Comparison of ENCODE assay signal across 22 cellular contexts in genomic region chr4:40275065-40275464, GRCh38.
A peak's percentile ranks its signal among the peaks of the same experiment; 100 is the strongest.
DNase-seq lines count a peak whose midpoint lies in the region; ATAC-seq and TF ChIP-seq lines count a peak whose summit lies in the region.
"Had no signal": no experiment of that assay in that cellular context is flagged by ENCODE, and none has a peak within 500 bp of the region (broad histone marks: within the 10 kb centered on the region; RNA-seq: fewer than 3 reads in every experiment).

No MANE protein-coding gene starts in this region.

- TF ChIP-seq CTCF in CD4-positive, alpha-beta T cell (IDR thresholded peaks at IDR 0.05) = no peak
- TF ChIP-seq CTCF in GM23338 (conservative IDR thresholded peaks at IDR 0.05; ENCODE audit: low read depth in 2 of 2) = no peak
- no peak for TF ChIP-seq CTCF in activated CD8-positive, alpha-beta T cell treated with anti-CD3 and anti-CD28 coated beads for 36 hours (IDR thresholded peaks at IDR 0.05)

- no CpG with 5 or more reads among the region's 2 CpGs for WGBS in neuronal stem cell (ENCODE audit: extremely low coverage in 2 of 2, insufficient read length in 2 of 2, insufficient replicate concordance in 1 of 2), 2 donors

- CTCF ChIA-PET in CD4-positive, alpha-beta T cell (lab: Charles Lee) = interaction anchor here (0.7 to 1.6 kb wide), 4 partner anchors 9 to 806 kb away, joined by 3 to 5 read pairs (median 4); no protein-coding TSS in a partner anchor
- CTCF ChIA-PET in activated CD8-positive, alpha-beta T cell treated with anti-CD3 and anti-CD28 coated beads for 36 hours (lab: Charles Lee) = interaction anchor here (0.7 to 4.0 kb wide), 11 partner anchors 9 to 50 kb away, joined by 3 to 21 read pairs (median 4); no protein-coding TSS in a partner anchor

- no peaks in the 10 kb centered on the region for H3K27me3 ChIP-seq in CD4-positive, alpha-beta T cell (ENCODE audit: control insufficient read depth, insufficient read depth, low read length)
- no peaks in the 10 kb centered on the region for H3K27me3 ChIP-seq in GM23338 (ENCODE audit: insufficient read depth)
- H3K27me3 ChIP-seq in neuronal stem cell (ENCODE audit: control insufficient read depth in 3 of 3, insufficient read depth in 3 of 3, low read depth in 1 of 3, low read length in 3 of 3) = no peaks in the 10 kb centered on the region
- H3K27me3 ChIP-seq: MG63 had no signal

- no peak overlapping the region for H3K14ac ChIP-seq in neuronal stem cell (ENCODE audit: low read length)

- no peak overlapping the region for H2BK5ac ChIP-seq in neuronal stem cell (ENCODE audit: low read length)

- no peaks in the 10 kb centered on the region for H3K9me3 ChIP-seq in CD4-positive, alpha-beta T cell (ENCODE audit: control insufficient read depth, low read length)
- H3K9me3 ChIP-seq in neuronal stem cell (replicated peaks in 1 of 2; ENCODE audit: control insufficient read depth in 2 of 2, insufficient read depth in 1 of 2, low read depth in 1 of 2, low read length in 2 of 2) = no peaks in the 10 kb centered on the region
- H3K9me3 ChIP-seq: MG63 had no signal

- H3K4me1 ChIP-seq in GM23338 (ENCODE audit: insufficient read depth) (no peaks in the 10 kb centered on the region), neuronal stem cell (ENCODE audit: control insufficient read depth in 2 of 2, insufficient read depth in 1 of 2, low read depth in 1 of 2, low read length in 2 of 2) (peaks cover 8% of the 10 kb centered on the region in 2 donors)

- no peaks in the 10 kb centered on the region for H3F3A ChIP-seq in GM23338 (replicated peaks; ENCODE audit: low read depth)

- no peak overlapping the region for H3K27ac ChIP-seq in CD4-positive, alpha-beta T cell (ENCODE audit: low read depth, low read length)
- H3K27ac ChIP-seq in GM23338 (ENCODE audit: low read depth) (no peak overlapping the region), neuronal stem cell (replicated peaks; ENCODE audit: low read length) (peak overlapping the region; percentile 1)
- H3K27ac ChIP-seq: HL-60, SK-N-MC had no signal

- no peak overlapping the region for H3K9ac ChIP-seq in neuronal stem cell (ENCODE audit: low read depth, low read length, poor library complexity)

- peak overlapping the region; percentile 10 for H3K27ac Mint-ChIP-seq in CD4-positive, alpha-beta T cell
- H3K27ac Mint-ChIP-seq in GM23338 = no peak overlapping the region
- H3K27ac Mint-ChIP-seq in activated CD8-positive, alpha-beta T cell treated with anti-CD3 and anti-CD28 coated beads for 36 hours = peak overlapping the region; percentile 71
- H3K27ac Mint-ChIP-seq in activated CD4-positive, alpha-beta T cell treated with anti-CD3 and anti-CD28 coated beads, Interleukin-2, amount 10 ng/mL, durations not matched to agents 24 days and 14 days = no peak overlapping the region
- H3K27ac Mint-ChIP-seq: H9 had no signal

- no peak overlapping the region for H2BK12ac ChIP-seq in neuronal stem cell (ENCODE audit: low read length)

- no peak overlapping the region for H3K4ac ChIP-seq in neuronal stem cell (ENCODE audit: low read length)

- H3K4me3 Mint-ChIP-seq in CD4-positive, alpha-beta T cell = peak overlapping the region; percentile 54
- no peak overlapping the region for H3K4me3 Mint-ChIP-seq in GM23338
- H3K4me3 Mint-ChIP-seq in activated CD8-positive, alpha-beta T cell treated with anti-CD3 and anti-CD28 coated beads for 36 hours = no peak overlapping the region
- no peak overlapping the region for H3K4me3 Mint-ChIP-seq in activated CD4-positive, alpha-beta T cell treated with anti-CD3 and anti-CD28 coated beads, Interleukin-2, amount 10 ng/mL, durations not matched to agents 24 days and 14 days
- H3K4me3 Mint-ChIP-seq: H9 had no signal

- intact Hi-C loops in CD4-positive, alpha-beta T cell (cut with DNase I, micrococcal nuclease) = no loop called here
- intact Hi-C loops in activated CD8-positive, alpha-beta T cell treated with anti-CD3 and anti-CD28 coated beads for 36 hours (cut with micrococcal nuclease) = no loop called here
- intact Hi-C loops in activated CD4-positive, alpha-beta T cell treated with anti-CD3 and anti-CD28 coated beads, Interleukin-2, amount 10 ng/mL, durations not matched to agents 24 days and 14 days (cut with micrococcal nuclease) = no loop called here

- H3K4me1 Mint-ChIP-seq in CD4-positive, alpha-beta T cell (ENCODE audit: low read depth) = peaks cover 52% of the 10 kb centered on the region
- peaks cover 4% of the 10 kb centered on the region for H3K4me1 Mint-ChIP-seq in GM23338
- peaks cover 47% of the 10 kb centered on the region for H3K4me1 Mint-ChIP-seq in activated CD8-positive, alpha-beta T cell treated with anti-CD3 and anti-CD28 coated beads for 36 hours (ENCODE audit: low read depth)
- peaks cover 10% of the 10 kb centered on the region for H3K4me1 Mint-ChIP-seq in activated CD4-positive, alpha-beta T cell treated with anti-CD3 and anti-CD28 coated beads, Interleukin-2, amount 10 ng/mL, durations not matched to agents 24 days and 14 days

- no peak for ATAC-seq in CD4-positive, alpha-beta T cell (ENCODE audit: poor library complexity)
- ATAC-seq in GM23338 = no peak
- ATAC-seq in activated CD8-positive, alpha-beta T cell treated with anti-CD3 and anti-CD28 coated beads for 36 hours = peak; percentile 71

- H4K8ac ChIP-seq in neuronal stem cell (ENCODE audit: low read depth, low read length) = no peak overlapping the region

- H3K79me1 ChIP-seq in neuronal stem cell (ENCODE audit: low read depth, low read length) = no peaks in the 10 kb centered on the region

- H3K18ac ChIP-seq in neuronal stem cell (ENCODE audit: low read length) = no peak overlapping the region

- peak overlapping the region; percentile 32; the same call in 1 of the 2 replicates for H2AFZ ChIP-seq in GM23338
- H2AFZ ChIP-seq in neuronal stem cell (ENCODE audit: low read length) = no peak overlapping the region

- H2AK5ac ChIP-seq in neuronal stem cell (ENCODE audit: low read depth, low read length) = no peak overlapping the region

- no peak overlapping the region for H2BK15ac ChIP-seq in neuronal stem cell (ENCODE audit: low read length)

- POLR2A ChIA-PET in CD4-positive, alpha-beta T cell (lab: Charles Lee) = interaction anchor here (0.8 to 2.5 kb wide), 5 partner anchors 9 to 27 kb away, joined by 3 to 12 read pairs (median 4); no protein-coding TSS in a partner anchor
- POLR2A ChIA-PET in activated CD8-positive, alpha-beta T cell treated with anti-CD3 and anti-CD28 coated beads for 36 hours (lab: Charles Lee) = interaction anchor here (1.3 to 3.2 kb wide), 2 partner anchors 15 to 18 kb away, joined by 4 to 16 read pairs; no protein-coding TSS in a partner anchor

- H2BK120ac ChIP-seq in neuronal stem cell (ENCODE audit: low read depth, low read length) = no peak overlapping the region

- H3K4me3 ChIP-seq in GM23338 (no peak overlapping the region), neuronal stem cell (ENCODE audit: low read length in 2 of 2) (no peak overlapping the region)
- H3K4me3 ChIP-seq: MG63, SK-N-MC had no signal

- H3K4me2 ChIP-seq in GM23338 (no peak overlapping the region), neuronal stem cell (ENCODE audit: insufficient read depth, low read length, poor library complexity, severe bottlenecking) (no peak overlapping the region)

- no peaks in the 10 kb centered on the region for H3K79me2 ChIP-seq in GM23338 (replicated peaks; ENCODE audit: insufficient read depth)

- H3K27me3 Mint-ChIP-seq in CD4-positive, alpha-beta T cell = no peaks in the 10 kb centered on the region
- no peaks in the 10 kb centered on the region for H3K27me3 Mint-ChIP-seq in GM23338 (ENCODE audit: insufficient read depth, low read depth, poor library complexity)
- no peaks in the 10 kb centered on the region for H3K27me3 Mint-ChIP-seq in activated CD8-positive, alpha-beta T cell treated with anti-CD3 and anti-CD28 coated beads for 36 hours
- H3K27me3 Mint-ChIP-seq in activated CD4-positive, alpha-beta T cell treated with anti-CD3 and anti-CD28 coated beads, Interleukin-2, amount 10 ng/mL, durations not matched to agents 24 days and 14 days = no peaks in the 10 kb centered on the region

- no peaks in the 10 kb centered on the region for H3K36me3 Mint-ChIP-seq in CD4-positive, alpha-beta T cell (ENCODE audit: low read depth)
- no peaks in the 10 kb centered on the region for H3K36me3 Mint-ChIP-seq in GM23338 (ENCODE audit: low read depth)
- peaks cover 1% of the 10 kb centered on the region for H3K36me3 Mint-ChIP-seq in activated CD8-positive, alpha-beta T cell treated with anti-CD3 and anti-CD28 coated beads for 36 hours (ENCODE audit: low read depth)
- H3K36me3 Mint-ChIP-seq in activated CD4-positive, alpha-beta T cell treated with anti-CD3 and anti-CD28 coated beads, Interleukin-2, amount 10 ng/mL, durations not matched to agents 24 days and 14 days (ENCODE audit: low read depth) = no peaks in the 10 kb centered on the region

- no peaks in the 10 kb centered on the region for H4K20me1 ChIP-seq in GM23338 (replicated peaks; ENCODE audit: insufficient read depth)

- H4K91ac ChIP-seq in neuronal stem cell (ENCODE audit: low read depth, low read length, poor library complexity) = no peak overlapping the region

- DNase-seq in CD4-positive, alpha-beta T cell = no peak
- DNase-seq in GM23338 (ENCODE audit: low spot score) (no peak), neuronal stem cell (ENCODE audit: low spot score) (no peak), NCI-H2227 treated with DMSO at 0.1 percent for 48 hours (lab: John Stamatoyannopoulos, UW) (no peak), NK-92 (lab: John Stamatoyannopoulos, UW; ENCODE audit: unreplicated experiment) (no peak)
- DNase-seq in activated CD8-positive, alpha-beta T cell treated with anti-CD3 and anti-CD28 coated beads for 36 hours = no peak
- DNase-seq in activated CD4-positive, alpha-beta T cell treated with anti-CD3 and anti-CD28 coated beads, Interleukin-2, amount 10 ng/mL, durations not matched to agents 24 days and 14 days = no peak
- DNase-seq: C1 segment of cervical spinal cord, COR-L47, DMS 273 treated with DMSO at 0.1 percent for 48 hours, GF-D8, H9, Karpas-422, MG63, NCI-H1048, NCI-H1436, NCI-H1930, NCI-H69, OCI-M1, Right ventricle myocardium superior had no signal

- H3K9me3 Mint-ChIP-seq in CD4-positive, alpha-beta T cell = no peaks in the 10 kb centered on the region
- H3K9me3 Mint-ChIP-seq in GM23338 = no peaks in the 10 kb centered on the region
- H3K9me3 Mint-ChIP-seq in activated CD8-positive, alpha-beta T cell treated with anti-CD3 and anti-CD28 coated beads for 36 hours = no peaks in the 10 kb centered on the region
- peaks cover 5% of the 10 kb centered on the region for H3K9me3 Mint-ChIP-seq in activated CD4-positive, alpha-beta T cell treated with anti-CD3 and anti-CD28 coated beads, Interleukin-2, amount 10 ng/mL, durations not matched to agents 24 days and 14 days
- H3K9me3 Mint-ChIP-seq: H9 had no signal

- H3K36me3 ChIP-seq in GM23338 (ENCODE audit: insufficient read depth) (no peaks in the 10 kb centered on the region; the same call in 1 of the 2 replicates), neuronal stem cell (replicated peaks in 1 of 2; ENCODE audit: control insufficient read depth in 2 of 2, insufficient read depth in 2 of 2, low read length in 2 of 2) (no peaks in the 10 kb centered on the region)
- H3K36me3 ChIP-seq: MG63 had no signal

- no peaks in the 10 kb centered on the region for H3K9me2 ChIP-seq in GM23338 (ENCODE audit: insufficient read depth)

- no peak overlapping the region for H3K23ac ChIP-seq in neuronal stem cell (ENCODE audit: low read depth, low read length, poor library complexity)

TF ChIP-seq in GM23338, 12 proteins besides CTCF, POLR2A, EP300 and RAD21 (continues in another document):
- TF ChIP-seq EZH2 (IDR thresholded peaks at IDR 0.05; ENCODE audit: low read depth, unreplicated experiment) = no peak

Comparison
In these comparisons a context has a peak if more than half of its experiments do, and no peak if none do; other contexts are left out.
1. H3K27ac Mint-ChIP-seq: peak in CD4-positive, alpha-beta T cell (single experiment) and activated CD8-positive, alpha-beta T cell treated with anti-CD3 and anti-CD28 coated beads for 36 hours (single experiment); none in GM23338 (single experiment) and activated CD4-positive, alpha-beta T cell treated with anti-CD3 and anti-CD28 coated beads, Interleukin-2, amount 10 ng/mL, durations not matched to agents 24 days and 14 days (single experiment).